ENCODE assay signal across 8 cellular contexts in the genomic region with DNA sequence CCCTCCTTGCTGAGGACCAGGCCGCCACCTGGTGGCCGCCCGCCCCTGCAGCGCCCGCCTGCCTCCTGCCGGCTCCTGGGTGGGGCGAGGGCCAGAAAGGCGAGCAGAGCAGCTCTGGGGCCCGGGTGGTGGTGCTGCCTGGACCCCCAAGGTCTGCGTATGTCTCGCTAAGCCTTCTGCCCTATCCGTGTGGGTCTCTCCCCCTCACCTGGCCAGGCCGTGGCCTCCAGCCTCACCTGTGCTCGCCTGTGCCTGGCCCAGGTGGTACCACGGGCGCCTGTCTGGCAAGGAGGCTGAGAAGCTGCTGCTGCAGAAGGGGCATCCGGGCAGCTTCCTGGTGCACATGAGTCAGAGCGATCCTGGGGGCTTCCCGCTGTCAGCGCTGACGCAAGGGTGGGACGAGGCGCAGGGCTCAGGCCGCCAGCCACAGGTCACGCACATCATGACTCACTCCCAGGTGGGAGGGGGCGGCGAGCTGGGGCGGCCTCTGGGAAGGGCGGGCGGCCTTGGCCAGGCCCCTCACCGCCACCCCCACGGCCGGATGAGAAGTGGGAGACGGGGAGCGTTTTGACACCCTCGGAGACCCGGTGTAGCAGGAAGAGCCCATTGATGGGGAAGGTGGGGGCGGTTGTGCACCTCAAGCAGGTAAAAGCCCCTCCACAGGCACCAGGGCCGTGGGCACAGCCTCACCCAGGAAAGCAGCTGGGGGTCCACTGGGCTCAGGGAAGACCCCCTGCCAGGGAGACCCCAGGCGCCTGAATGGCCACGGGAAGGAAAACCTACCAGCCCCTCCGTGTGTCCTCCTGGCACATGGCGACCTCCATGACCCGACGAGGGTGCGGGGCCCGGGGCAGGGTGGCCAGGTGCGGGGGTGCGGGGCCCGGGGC. TPM values are rescaled to one million over a fixed set of nuclear protein-coding genes. Genes with fewer than 3 reads are reported as not detected.
A peak's percentile ranks its signal among the peaks of the same experiment; 100 is the strongest.
DNase-seq lines count a peak whose midpoint lies in the region; TF ChIP-seq lines count a peak whose summit lies in the region.

No MANE protein-coding gene starts in this region.

- peaks cover 21% of the 10 kb centered on the region for H3K27me3 ChIP-seq in GM23248 (replicated peaks; ENCODE audit: insufficient read depth)
- no peaks in the 10 kb centered on the region for H3K27me3 ChIP-seq in Loucy (ENCODE audit: insufficient read depth, low read length, poor library complexity, severe bottlenecking)

- H3K9me2 ChIP-seq in GM23248 (ENCODE audit: insufficient read depth) (no peaks in the 10 kb centered on the region), Loucy (replicated peaks; ENCODE audit: low read depth, low read length) (no peaks in the 10 kb centered on the region)

- no peak overlapping the region for H3K9ac ChIP-seq in GM23248
- H3K9ac ChIP-seq in Loucy (ENCODE audit: low read depth, low read length, poor library complexity, severe bottlenecking): no peak overlapping the region

- 13 to 16% methylated on average over 35 to 50 of the region's 50 CpGs for WGBS in GM23248 (ENCODE audit: low coverage in 1 of 2, low lambda C conversion rate in 2 of 2, missing lambda C conversion rate in 2 of 2), 2 experiments

- H3K79me2 ChIP-seq in GM23248 (ENCODE audit: insufficient read depth): no peaks in the 10 kb centered on the region
- H3K79me2 ChIP-seq in Loucy (ENCODE audit: insufficient read depth, low read length): no peaks in the 10 kb centered on the region

- H3F3A ChIP-seq in GM23248 (ENCODE audit: insufficient read depth): no peaks in the 10 kb centered on the region
- H3F3A ChIP-seq in Loucy (ENCODE audit: low read depth): no peaks in the 10 kb centered on the region

- in situ Hi-C loops in GM23248 (cut with MboI): no loop called here

- peak; percentile 75 for DNase-seq in GM23248
- peak; percentile 91 for DNase-seq in brain pericyte (ENCODE audit: low read depth, low spot score)
- peak; percentile 98 for DNase-seq in kidney tubule cell (ENCODE audit: low spot score)
- DNase-seq in stimulated activated CD4-positive, alpha-beta T cell treated with anti-CD3 and anti-CD28 coated beads, TNF-alpha, amount 100 ng/mL, for 48 hours (ENCODE audit: low read depth in 3 of 3): peak; percentile 77 to 83 (median 81)
- DNase-seq in NCI-H2107 treated with DMSO at 0.1 percent for 48 hours (lab: John Stamatoyannopoulos, UW; ENCODE audit: unreplicated experiment): no peak

- no peaks in the 10 kb centered on the region for H4K20me1 ChIP-seq in GM23248 (ENCODE audit: insufficient read depth)
- no peaks in the 10 kb centered on the region for H4K20me1 ChIP-seq in Loucy (ENCODE audit: insufficient read depth, low read length, poor library complexity, severe bottlenecking)

- H3K4me1 ChIP-seq in GM23248 (ENCODE audit: insufficient read depth) (no peaks in the 10 kb centered on the region), Loucy (ENCODE audit: insufficient read depth, low read length, poor library complexity, severe bottlenecking) (peaks cover 3% of the 10 kb centered on the region)

- H3K27ac ChIP-seq in GM23248: no peak overlapping the region
- peak overlapping the region; percentile 40; the same call in 1 of the 2 replicates for H3K27ac ChIP-seq in VCaP

- TF ChIP-seq CTCF in Loucy (conservative IDR thresholded peaks at IDR 0.05; ENCODE audit: low read length): peak; percentile 81
- TF ChIP-seq CTCF in VCaP (conservative IDR thresholded peaks at IDR 0.05): peak; percentile 98

- H3K9me3 ChIP-seq in GM23248 (ENCODE audit: low read depth) (no peaks in the 10 kb centered on the region), Loucy (ENCODE audit: insufficient read depth, low read depth, low read length) (no peaks in the 10 kb centered on the region)

- H3K4me2 ChIP-seq in GM23248 (ENCODE audit: unreplicated experiment): no peak overlapping the region
- no peak overlapping the region for H3K4me2 ChIP-seq in Loucy (ENCODE audit: low read depth, low read length, poor library complexity, severe bottlenecking)

- H2AFZ ChIP-seq in GM23248 (no peak overlapping the region), Loucy (ENCODE audit: low read length) (no peak overlapping the region; the same call in 1 of the 2 replicates)

- no peaks in the 10 kb centered on the region for H3K36me3 ChIP-seq in GM23248 (ENCODE audit: low read depth)
- H3K36me3 ChIP-seq in Loucy (ENCODE audit: insufficient read depth, low read length): no peaks in the 10 kb centered on the region

- H3K4me3 ChIP-seq in GM08714 (ENCODE audit: low read length): peak overlapping the region; percentile 27; the same call in 1 of the 2 replicates
- H3K4me3 ChIP-seq in GM23248: no peak overlapping the region
- H3K4me3 ChIP-seq in Loucy (ENCODE audit: low read length, poor library complexity, severe bottlenecking): no peak overlapping the region

RNA-seq across cellular contexts. Expression of gene RNF223, which starts 9.9 kb away (rescaled TPM):
- not detected in 2 replicates for total RNA-seq in GM23248 (2014; rRNA removed; shearing (Covaris generic))
- not detected in 2 replicates for polyA plus RNA-seq in GM23248 (2016; fragmentation: Nextera tagmentation; extraction: Ambion mirVana)

RNA-seq across cellular contexts. Expression of gene AGRN, which starts 44.3 kb away (rescaled TPM):
- total RNA-seq in GM23248 (2014; rRNA removed; shearing (Covaris generic)): 43.2 and 55.1 TPM in 2 replicates
- polyA plus RNA-seq in GM23248 (2016; fragmentation: Nextera tagmentation; extraction: Ambion mirVana): 1.4 and 1.8 TPM in 2 replicates

RNA-seq across cellular contexts. Expression of gene ISG15, which starts 50.9 kb away (rescaled TPM):
- total RNA-seq in GM23248 (2014; rRNA removed; shearing (Covaris generic)): 41.2 and 49.1 TPM in 2 replicates
- polyA plus RNA-seq in GM23248 (2016; fragmentation: Nextera tagmentation; extraction: Ambion mirVana): 77.0 and 85.7 TPM in 2 replicates

RNA-seq across cellular contexts. Expression of gene C1orf159, which starts 51.7 kb away (rescaled TPM):
- 5.2 and 13.1 TPM in 2 replicates for total RNA-seq in GM23248 (2014; rRNA removed; shearing (Covaris generic))
- 11.0 and 11.4 TPM in 2 replicates for polyA plus RNA-seq in GM23248 (2016; fragmentation: Nextera tagmentation; extraction: Ambion mirVana)
